Comparison of ENCODE assay signal across 26 cellular contexts in the genomic region with DNA sequence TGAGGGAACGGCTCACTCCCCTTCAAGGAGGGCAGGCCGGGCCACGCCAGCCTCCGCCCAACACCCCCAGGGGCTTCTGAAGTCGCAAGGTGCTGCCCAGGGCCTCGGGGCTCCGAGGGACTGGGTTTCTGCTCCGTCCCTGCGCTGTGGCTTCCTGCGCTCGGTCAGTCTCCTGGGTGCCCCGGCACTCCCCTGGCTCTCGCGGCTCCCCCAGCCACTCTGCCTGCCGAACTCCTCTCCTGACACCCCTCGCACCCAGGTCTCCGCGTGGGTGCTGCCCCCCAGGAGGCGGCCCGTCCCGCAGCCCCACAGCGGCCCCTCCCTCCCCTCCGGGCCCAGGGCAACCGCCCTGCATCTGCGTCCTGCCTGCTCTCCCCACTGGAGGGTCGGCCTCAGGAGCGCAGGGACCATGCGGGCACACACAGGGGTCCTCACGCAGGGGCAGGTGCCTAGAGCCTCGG.
"Had no signal": no experiment of that assay in that cellular context is flagged by ENCODE, and none has a peak within 500 bp of the region (broad histone marks: within the 10 kb centered on the region; RNA-seq: fewer than 3 reads in every experiment).

No MANE protein-coding gene starts in this region.

- ATAC-seq: activated naive CD8-positive, alpha-beta T cell treated with anti-CD3 and anti-CD28 coated beads, Interleukin-2, amount 50 U/mL, for 24 hours; activated T-helper 17 cell treated with anti-CD3 and anti-CD28 coated beads, Interleukin-2, amount 50 U/mL, for 72 hours; body of pancreas; T-cell had no signal

- H3K9me3 ChIP-seq: ascending aorta, body of pancreas, MG63 had no signal

- H3K27ac ChIP-seq: ascending aorta, body of pancreas, RWPE1, VCaP had no signal

- H3K4me1 ChIP-seq: body of pancreas had no signal

- DNase-seq: activated CD4-positive, alpha-beta memory T cell treated with anti-CD3 and anti-CD28 coated beads, Interleukin-2, amount 10 ng/mL, durations not matched to agents 7 days and 5 days; activated CD4-positive, alpha-beta T cell treated with anti-CD3 and anti-CD28 coated beads, Interleukin-2, amount 10 ng/mL, durations not matched to agents 7 days and 5 days; activated CD4-positive, CD25-positive, alpha-beta regulatory T cell; activated naive CD8-positive, alpha-beta T cell treated with anti-CD3 and anti-CD28 coated beads, Interleukin-2, amount 50 U/mL, for 24 hours; activated T-cell treated with anti-CD3 and anti-CD28 coated beads for 4 hours; activated T-cell treated with anti-CD3 and anti-CD28 coated beads, Interleukin-2, amount 50 U/mL, for 48 hours; amniotic stem cell; body of pancreas; MG63; MV-4-11; NCI-H1105; NCI-H1436; NCI-H1694 treated with DMSO at 0.1 percent for 48 hours; NCI-H2029 treated with DMSO at 0.1 percent for 48 hours; NCI-H510A treated with DMSO at 0.1 percent for 48 hours; NCI-H69; NK-92 treated with Interleukin-12 subunit alpha and Interleukin-12 subunit beta, amount 100 ng/mL, for 24 hours; OCI-M1; SHP77 treated with DMSO at 0.1 percent for 48 hours; T-cell; T-helper 2 cell; T1000 had no signal

- H3K27me3 ChIP-seq: ascending aorta, body of pancreas, MG63 had no signal

- H3K4me3 ChIP-seq: ascending aorta, body of pancreas, MG63 had no signal
